ENCODE assay signal across 18 cellular contexts in the genomic region with DNA sequence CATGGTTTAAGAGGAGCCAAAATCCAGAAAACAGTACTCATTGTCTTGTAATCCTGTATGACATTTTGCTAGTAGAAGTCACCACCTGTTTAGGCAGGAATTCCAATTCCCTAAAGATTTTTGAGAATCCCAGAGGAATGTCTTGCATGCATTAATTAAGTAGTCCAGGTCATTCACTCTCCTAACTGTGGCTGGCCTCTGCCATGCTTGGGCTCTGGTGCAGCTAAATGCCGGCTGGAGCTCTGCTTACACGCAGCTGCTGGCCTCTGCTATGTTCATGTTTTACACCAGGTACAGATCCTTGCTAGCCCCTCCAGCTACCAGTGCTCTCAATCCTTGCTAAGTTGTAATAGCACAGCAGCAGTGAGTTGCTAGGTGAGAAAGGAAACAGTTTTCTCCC. TPM values are rescaled to one million over a fixed set of nuclear protein-coding genes. Genes with fewer than 3 reads are reported as not detected.
DNase-seq lines count a peak whose midpoint lies in the region; ATAC-seq, FAIRE-seq and TF ChIP-seq lines count a peak whose summit lies in the region.
"Had no signal": no experiment of that assay in that cellular context is flagged by ENCODE, and none has a peak within 500 bp of the region (broad histone marks: within the 10 kb centered on the region; RNA-seq: fewer than 3 reads in every experiment).

No MANE protein-coding gene starts in this region.

- H3K23me2 ChIP-seq in H1 (ENCODE audit: low read depth, low read length): no peaks in the 10 kb centered on the region

- H3K27me3 Mint-ChIP-seq in neural progenitor cell (ENCODE audit: insufficient read depth, low read depth): peaks cover 2% of the 10 kb centered on the region

- no peak for FAIRE-seq in H1 (lab: Jason Lieb, UNC)

- H3K9me2 ChIP-seq in GM23248 (ENCODE audit: insufficient read depth): no peaks in the 10 kb centered on the region

- no peak overlapping the region for H3K27ac ChIP-seq in GM23248
- 0 out of 2 replicates have a peak overlapping the region, but pooled peaks have one; percentile 39 for H3K27ac ChIP-seq in H1 (ENCODE audit: low read depth, low read length)
- H3K27ac ChIP-seq in neural progenitor cell: peak overlapping the region; percentile 97
- H3K27ac ChIP-seq in psoas muscle: no peak overlapping the region
- H3K27ac ChIP-seq: BLaER1, body of pancreas, esophagus squamous epithelium, heart left ventricle had no signal

- in situ Hi-C loops in GM23248 (cut with MboI): no loop called here

- H3K9me3 ChIP-seq in GM23248 (ENCODE audit: low read depth): no peaks in the 10 kb centered on the region
- no peaks in the 10 kb centered on the region for H3K9me3 ChIP-seq in H1 (ENCODE audit: insufficient read depth in 2 of 2, low read depth in 1 of 2, low read length in 1 of 2)
- no peaks in the 10 kb centered on the region for H3K9me3 ChIP-seq in neural progenitor cell (ENCODE audit: low read depth)
- no peaks in the 10 kb centered on the region for H3K9me3 ChIP-seq in psoas muscle
- H3K9me3 ChIP-seq: BLaER1, body of pancreas, esophagus squamous epithelium, heart left ventricle had no signal

- no peak overlapping the region for H2BK15ac ChIP-seq in H1 (ENCODE audit: low read length)

- H3K4me3 ChIP-seq in GM23248: no peak overlapping the region
- no peak overlapping the region for H3K4me3 ChIP-seq in H1 (ENCODE audit: extremely low read depth in 1 of 4, insufficient read depth in 2 of 4, low read depth in 3 of 4, low read length in 4 of 4)
- no peak overlapping the region for H3K4me3 ChIP-seq in neural progenitor cell
- H3K4me3 ChIP-seq in psoas muscle: no peak overlapping the region
- H3K4me3 ChIP-seq: BLaER1, body of pancreas, esophagus squamous epithelium, heart left ventricle had no signal

- peak overlapping the region; percentile 4; the same call in 1 of the 2 replicates for H2BK20ac ChIP-seq in H1 (ENCODE audit: low read length)

- no peaks in the 10 kb centered on the region for H3K36me3 Mint-ChIP-seq in neural progenitor cell

- H3K27ac Mint-ChIP-seq in neural progenitor cell: peak overlapping the region; percentile 9
- H3K27ac Mint-ChIP-seq: T-helper 2 cell treated with Interferon-gamma antibody and Interleukin-4, amounts not matched to agents 5 μg/mL and 100 μg/mL, for 36 hours had no signal

- H3K79me2 ChIP-seq in GM23248 (ENCODE audit: insufficient read depth): no peaks in the 10 kb centered on the region
- no peaks in the 10 kb centered on the region for H3K79me2 ChIP-seq in H1 (ENCODE audit: control insufficient read depth in 1 of 2, insufficient read depth in 2 of 2, low read length in 2 of 2)
- H3K79me2 ChIP-seq in neural progenitor cell (ENCODE audit: low read depth): no peaks in the 10 kb centered on the region

- peak in 1 of 2 experiments; percentile 33; a peak in 1 of 3 replicates for TF ChIP-seq POLR2A in H1 (IDR thresholded peaks at IDR 0.05; ENCODE audit: control extremely low read depth in 1 of 2, low read depth in 2 of 2, low read length in 2 of 2)

- no peak overlapping the region for H3K4me3 Mint-ChIP-seq in neural progenitor cell
- H3K4me3 Mint-ChIP-seq: T-helper 2 cell treated with Interferon-gamma antibody and Interleukin-4, amounts not matched to agents 5 μg/mL and 100 μg/mL, for 36 hours had no signal

- peak overlapping the region; percentile 13 for H4K91ac ChIP-seq in H1 (replicated peaks; ENCODE audit: insufficient read length, low read length)

- peaks cover 12% of the 10 kb centered on the region for H3K4me1 Mint-ChIP-seq in neural progenitor cell

- peak; percentile 17 for DNase-seq in GM23248
- peak; percentile 36 for DNase-seq in NCI-H2171 (lab: John Stamatoyannopoulos, UW)
- peak in 1 of 2 experiments; percentile 38 for DNase-seq in H1 (ENCODE audit: low read depth in 1 of 2, low spot score in 2 of 2)
- peak; percentile 86 for DNase-seq in neural progenitor cell (ENCODE audit: low spot score)
- DNase-seq in C1 segment of cervical spinal cord (lab: John Stamatoyannopoulos, UW): no peak
- no peak for DNase-seq in pons (ENCODE audit: low spot score)
- no peak for DNase-seq in psoas muscle
- DNase-seq: activated CD4-positive, alpha-beta T cell treated with anti-CD3 and anti-CD28 coated beads for 1 hour; activated naive CD4-positive, alpha-beta T cell treated with Interleukin-2 at 50 U/mL for 16 hours; body of pancreas; DMS53; esophagus squamous epithelium; heart left ventricle; MM.1S; NCI-H2081 had no signal

- H3K79me1 ChIP-seq in H1 (ENCODE audit: low read depth, low read length): no peaks in the 10 kb centered on the region

- CTCF ChIA-PET in H1 (lab: Charles Lee; ENCODE audit: partially characterized antibody): interaction anchor here (1.0 to 1.5 kb wide), 3 partner anchors 9 to 71 kb away, joined by 3 to 4 read pairs (median 3); no protein-coding TSS in a partner anchor

- WGBS in GM23248 (ENCODE audit: low coverage in 1 of 2, low lambda C conversion rate in 2 of 2, missing lambda C conversion rate in 2 of 2), 2 experiments: 46 to 47% methylated on average over 2 of the region's 2 CpGs
- WGBS in H1 (ENCODE audit: extremely low coverage in 1 of 2, insufficient coverage in 1 of 2, insufficient read length in 1 of 2, insufficient replicate concordance in 2 of 2, low coverage in 1 of 2, low lambda C conversion rate in 2 of 2, missing lambda C conversion rate in 1 of 2), 2 experiments: 47% methylated on average over 2 of the region's 2 CpGs; no CpG with 5 or more reads in 1 of the 2 experiments
- WGBS in psoas muscle, 3 donors: 31 to 41% (median 32%) methylated on average over 2 of the region's 2 CpGs

- H3K36me3 ChIP-seq in GM23248 (ENCODE audit: low read depth) (no peaks in the 10 kb centered on the region), H1 (ENCODE audit: control insufficient read depth in 2 of 4, insufficient read depth in 4 of 4, low read length in 3 of 4) (no peaks in the 10 kb centered on the region), neural progenitor cell (no peaks in the 10 kb centered on the region), psoas muscle (ENCODE audit: insufficient read depth in 1 of 2, low read depth in 1 of 2) (no peaks in the 10 kb centered on the region)
- H3K36me3 ChIP-seq: BLaER1, esophagus squamous epithelium, heart left ventricle had no signal

- H3K14ac ChIP-seq in H1 (ENCODE audit: insufficient read length): no peak overlapping the region

- TF ChIP-seq EP300 in H1 (IDR thresholded peaks at IDR 0.05; ENCODE audit: borderline replicate concordance in 1 of 2, low read depth in 2 of 2, low read length in 2 of 2): no peak

- no peak overlapping the region for H3K18ac ChIP-seq in H1 (ENCODE audit: extremely low read depth, low read length)

- H3K4ac ChIP-seq in H1 (replicated peaks; ENCODE audit: insufficient read length, low read depth, low read length): no peak overlapping the region

- intact Hi-C loops in psoas muscle (cut with DNase I): no loop called here

- no peak overlapping the region for H4K8ac ChIP-seq in H1 (ENCODE audit: extremely low read depth, insufficient read depth, low read length)

- no peak overlapping the region for H2BK12ac ChIP-seq in H1 (ENCODE audit: low read depth, low read length)

- H3K4me2 ChIP-seq in GM23248 (ENCODE audit: unreplicated experiment) (no peak overlapping the region), H1 (ENCODE audit: insufficient read depth in 1 of 2, low read depth in 2 of 2, low read length in 2 of 2) (peak overlapping the region; percentile 4 to 5; a peak in 1 of 4 replicates), neural progenitor cell (peak overlapping the region; percentile 54)
- H3K4me2 ChIP-seq: BLaER1 had no signal

- no peak overlapping the region for H3K23ac ChIP-seq in H1 (ENCODE audit: insufficient read length)

- H3F3A ChIP-seq in GM23248 (ENCODE audit: insufficient read depth) (peaks cover 5% of the 10 kb centered on the region; the same call in 1 of the 2 replicates), neural progenitor cell (ENCODE audit: low read depth) (peaks cover 18% of the 10 kb centered on the region)

- no peak overlapping the region for H3K56ac ChIP-seq in H1 (replicated peaks; ENCODE audit: insufficient read length, low read depth, low read length)

- H4K20me1 ChIP-seq in GM23248 (ENCODE audit: insufficient read depth): no peaks in the 10 kb centered on the region
- H4K20me1 ChIP-seq in H1 (replicated peaks in 1 of 2; ENCODE audit: control insufficient read depth in 1 of 2, insufficient read depth in 2 of 2, low read length in 2 of 2): no peaks in the 10 kb centered on the region
- H4K20me1 ChIP-seq in neural progenitor cell (ENCODE audit: low read depth): no peaks in the 10 kb centered on the region
- H4K20me1 ChIP-seq: BLaER1 had no signal

- TF ChIP-seq CTCF in H1 (IDR thresholded peaks at IDR 0.05; ENCODE audit: control extremely low read depth in 1 of 3, insufficient read depth in 1 of 3, low read depth in 1 of 3, low read length in 3 of 3) (no peak), neural progenitor cell (IDR thresholded peaks at IDR 0.05) (no peak), psoas muscle (IDR thresholded peaks at IDR 0.05) (no peak)

- H3K9ac ChIP-seq in GM23248 (no peak overlapping the region), H1 (replicated peaks in 1 of 4; ENCODE audit: extremely low read depth in 1 of 4, low read depth in 3 of 4, low read length in 3 of 4) (peak overlapping the region in 1 of 4 experiments; percentile 26; a peak in 1 of 7 replicates), neural progenitor cell (no peak overlapping the region)
- H3K9ac ChIP-seq: BLaER1 had no signal

- no peak overlapping the region for H4K5ac ChIP-seq in H1 (ENCODE audit: insufficient read length, low read depth, low read length)

- POLR2A ChIA-PET in H1 (lab: Charles Lee; ENCODE audit: partially characterized antibody): interaction anchor here (0.7 to 1.4 kb wide), 5 partner anchors 16 to 70 kb away, joined by 3 to 5 read pairs (median 3); partner anchors contain the start of gene HIF1A

- no peak for ATAC-seq in psoas muscle
- ATAC-seq: body of pancreas, heart left ventricle, left lobe of liver had no signal

- no peaks in the 10 kb centered on the region for H3K9me3 Mint-ChIP-seq in neural progenitor cell
- H3K9me3 Mint-ChIP-seq: T-helper 2 cell treated with Interferon-gamma antibody and Interleukin-4, amounts not matched to agents 5 μg/mL and 100 μg/mL, for 36 hours had no signal

- no peak overlapping the region for H2BK120ac ChIP-seq in H1 (replicated peaks; ENCODE audit: low read depth, low read length)

- H2AK5ac ChIP-seq in H1 (ENCODE audit: low read depth, low read length): no peak overlapping the region

- H2AFZ ChIP-seq in GM23248: peak overlapping the region; percentile 42
- peak overlapping the region; percentile 77; the same call in 1 of the 2 replicates for H2AFZ ChIP-seq in H1 (ENCODE audit: low read length)
- H2AFZ ChIP-seq in neural progenitor cell (replicated peaks): peak overlapping the region; percentile 82

- TF ChIP-seq RAD21 in H1 (IDR thresholded peaks at IDR 0.05 in 1 of 2, conservative IDR thresholded peaks at IDR 0.05 in 1 of 2; ENCODE audit: low read depth in 2 of 2, low read length in 2 of 2): no peak

- 0 out of 2 replicates have a peak overlapping the region, but pooled peaks have one; percentile 20 for H2BK5ac ChIP-seq in H1 (ENCODE audit: low read depth, low read length)

- H3K4me1 ChIP-seq in GM23248 (ENCODE audit: insufficient read depth) (0 out of 2 replicates have a peak, but pooled peaks cover 5% of the 10 kb centered on the region), H1 (replicated peaks in 1 of 4; ENCODE audit: control insufficient read depth in 3 of 4, insufficient read depth in 4 of 4, low read length in 3 of 4) (peaks cover 2 to 10% (median 6%) of the 10 kb centered on the region in 4 experiments; a peak in 5 of 7 replicates), neural progenitor cell (peaks cover 16% of the 10 kb centered on the region), psoas muscle (no peaks in the 10 kb centered on the region)
- H3K4me1 ChIP-seq: BLaER1, body of pancreas, heart left ventricle had no signal

- H3K27me3 ChIP-seq in GM23248 (replicated peaks; ENCODE audit: insufficient read depth): no peaks in the 10 kb centered on the region
- no peaks in the 10 kb centered on the region for H3K27me3 ChIP-seq in H1 (replicated peaks in 1 of 4; ENCODE audit: control insufficient read depth in 3 of 4, extremely low read depth in 1 of 4, insufficient read depth in 3 of 4, low read length in 3 of 4)
- no peaks in the 10 kb centered on the region for H3K27me3 ChIP-seq in neural progenitor cell
- H3K27me3 ChIP-seq in psoas muscle (ENCODE audit: insufficient read depth in 3 of 3, low read length in 2 of 3): no peaks in the 10 kb centered on the region
- H3K27me3 ChIP-seq: BLaER1, body of pancreas, esophagus squamous epithelium, heart left ventricle had no signal

RNA-seq across cellular contexts. Expression of gene HIF1A, which starts 16.3 kb away (rescaled TPM):
- total RNA-seq in GM23248 (2014; rRNA removed; shearing (Covaris generic)): 1,114 and 1,257 TPM in 2 replicates
- polyA plus RNA-seq in GM23248 (2016; fragmentation: Nextera tagmentation; extraction: Ambion mirVana): 863 and 907 TPM in 2 replicates
- 175 and 178 TPM in 2 replicates for total RNA-seq in H1 (2021; fragmentation: NEBNext Ultra II Directional; extraction: Animal tissue kit (Norgen Biotek cat#: 25700))
- polyA plus RNA-seq in H1 (2011; rRNA removed): 37.1 and 54.8 TPM in 2 replicates
- polyA plus RNA-seq in H1 (2011; cell fraction: cytosol; rRNA removed): 75.8 TPM
- 47.4 TPM for polyA plus RNA-seq in H1 (2011; cell fraction: nucleus; rRNA removed)
- polyA plus RNA-seq in H1 (2012, experiment 1 of 2): 83.9 to 146 TPM (median 111 TPM) in 4 replicates
- polyA plus RNA-seq in H1 (2012, experiment 2 of 2): 6.1 TPM
- polyA plus RNA-seq in H1 (2013, experiment 1 of 2): 162 TPM
- 156 TPM for polyA plus RNA-seq in H1 (2013, experiment 2 of 2)
- polyA minus RNA-seq in H1 (2011; rRNA and poly(A)+ RNA removed): 95.9 and 172 TPM in 2 replicates
- polyA minus RNA-seq in H1 (2011; cell fraction: cytosol; rRNA and poly(A)+ RNA removed): 145 TPM
- polyA minus RNA-seq in H1 (2011; cell fraction: nucleus; rRNA and poly(A)+ RNA removed): 149 TPM
- total RNA-seq in neural progenitor cell (ENCODE audit: low replicate concordance): 185 and 299 TPM in 2 replicates
- total RNA-seq in psoas muscle: 10 to 100 TPM; 16.5 to 32.4 (median 24.5) TPM
- 10 to 100 TPM in 1 of 3 donors, 1 to 10 TPM in 2; 4.3 to 20.7 (median 8.9) TPM for polyA plus RNA-seq in psoas muscle

Comparison
In these comparisons a context has a peak if more than half of its experiments do, and no peak if none do; other contexts are left out.
1. DNase-seq: peak in GM23248 (single experiment), NCI-H2171 (single experiment) and neural progenitor cell (single experiment); none in C1 segment of cervical spinal cord (0 of 14), pons (single experiment) and psoas muscle (0 of 2).
2. H3K27ac ChIP-seq: peak in H1 (single experiment) and neural progenitor cell (single experiment); none in GM23248 (single experiment) and psoas muscle (single experiment).
3. Peak in every context shown above with its lines, with median percentiles within 50 percentile points of each other: H2AFZ ChIP-seq.